ENCODE assay signal across 19 cellular contexts in the genomic region with DNA sequence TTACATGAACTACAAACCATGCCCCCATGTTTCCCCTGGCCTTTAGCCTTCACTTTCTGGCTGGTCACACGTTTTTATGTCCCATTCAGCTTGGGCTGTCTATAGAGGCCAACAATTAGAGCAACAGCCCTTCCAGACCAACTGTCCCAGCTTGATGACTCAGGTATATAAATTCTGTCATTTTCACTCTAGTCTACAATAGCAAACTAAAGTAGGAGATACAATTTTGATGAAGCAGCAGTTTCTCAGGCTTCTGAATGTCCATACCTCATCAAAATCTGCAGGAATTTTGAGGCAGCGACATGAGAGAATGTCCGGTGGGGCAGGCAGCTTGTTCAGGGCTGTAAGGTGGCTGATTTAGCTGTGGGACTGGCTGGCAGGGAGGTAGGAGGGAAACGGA. TPM values are rescaled to one million over a fixed set of nuclear protein-coding genes. Genes with fewer than 3 reads are reported as not detected.
"Had no signal": no experiment of that assay in that cellular context is flagged by ENCODE, and none has a peak within 500 bp of the region (broad histone marks: within the 10 kb centered on the region; RNA-seq: fewer than 3 reads in every experiment).

No MANE protein-coding gene starts in this region.

- H3K36me3 ChIP-seq: heart left ventricle, neutrophil, sigmoid colon, stomach, thoracic aorta, transverse colon had no signal

- H3K4me1 ChIP-seq: heart left ventricle, psoas muscle, sigmoid colon, stomach, transverse colon had no signal

- H3K27ac ChIP-seq: coronary artery, heart left ventricle, neutrophil, psoas muscle, sigmoid colon, stomach, thoracic aorta, transverse colon had no signal

- H3K4me3 ChIP-seq: coronary artery, heart left ventricle, psoas muscle, sigmoid colon, stomach, thoracic aorta, transverse colon had no signal

- H3K9me3 ChIP-seq: heart left ventricle, neutrophil, psoas muscle, sigmoid colon, stomach, thoracic aorta, transverse colon had no signal

- ATAC-seq: heart left ventricle; naive thymus-derived CD4-positive, alpha-beta T cell; psoas muscle had no signal

- DNase-seq: effector CD8-positive, alpha-beta T cell; heart left ventricle; hippocampal formation; naive thymus-derived CD4-positive, alpha-beta T cell; nephron progenitor cell; psoas muscle; retina; sigmoid colon; small intestine; stimulated activated CD4-positive, alpha-beta T cell treated with anti-CD3 and anti-CD28 coated beads, Interleukin-12 subunit alpha, Interleukin-12 subunit beta, amount 100 ng/mL, for 4 hours; stimulated activated naive CD4-positive, alpha-beta T cell; stomach; substantia nigra; transverse colon had no signal

- H3K27me3 ChIP-seq: heart left ventricle, neutrophil, sigmoid colon, stomach, transverse colon had no signal

- FAIRE-seq: frontal cortex, small intestine had no signal

RNA-seq across cellular contexts. Expression of gene VAV3, which starts 45.6 kb away (rescaled TPM):
- total RNA-seq: fibroblast of lung had no signal
- polyA plus RNA-seq: fibroblast of lung had no signal
